In genomic region chr19:48991823-48992570, GRCh38 we compare ENCODE assay signal across 2 cellular contexts.
TF ChIP-seq lines count a peak whose summit lies in the region.

No MANE protein-coding gene starts in this region.

TF ChIP-seq in SK-N-SH treated with all-trans-retinoic acid at 6 μM for 48 hours, 23 proteins besides CTCF, POLR2A, EP300 and RAD21:
- TF ChIP-seq PPARA (CRISPR knock-in tag; IDR thresholded peaks at IDR 0.05; ENCODE audit: borderline replicate concordance) (no peak), ZFP30 (CRISPR knock-in tag; IDR thresholded peaks at IDR 0.05) (no peak), ISL1 (CRISPR knock-in tag; IDR thresholded peaks at IDR 0.05) (no peak), BACH2 (CRISPR knock-in tag; IDR thresholded peaks at IDR 0.05; ENCODE audit: borderline replicate concordance) (no peak), ZC3H10 (CRISPR knock-in tag; IDR thresholded peaks at IDR 0.05) (no peak), ESRRG (CRISPR knock-in tag; IDR thresholded peaks at IDR 0.05) (no peak), ZNF8 (CRISPR knock-in tag; IDR thresholded peaks at IDR 0.05) (no peak), TCF4 (CRISPR knock-in tag; IDR thresholded peaks at IDR 0.05; ENCODE audit: borderline replicate concordance) (no peak), TSHZ2 (CRISPR knock-in tag; IDR thresholded peaks at IDR 0.05) (no peak), TOX (CRISPR knock-in tag; IDR thresholded peaks at IDR 0.05; ENCODE audit: borderline replicate concordance) (no peak), GLIS3 (CRISPR knock-in tag; IDR thresholded peaks at IDR 0.05) (no peak)
- TF ChIP-seq, protein P1, sequence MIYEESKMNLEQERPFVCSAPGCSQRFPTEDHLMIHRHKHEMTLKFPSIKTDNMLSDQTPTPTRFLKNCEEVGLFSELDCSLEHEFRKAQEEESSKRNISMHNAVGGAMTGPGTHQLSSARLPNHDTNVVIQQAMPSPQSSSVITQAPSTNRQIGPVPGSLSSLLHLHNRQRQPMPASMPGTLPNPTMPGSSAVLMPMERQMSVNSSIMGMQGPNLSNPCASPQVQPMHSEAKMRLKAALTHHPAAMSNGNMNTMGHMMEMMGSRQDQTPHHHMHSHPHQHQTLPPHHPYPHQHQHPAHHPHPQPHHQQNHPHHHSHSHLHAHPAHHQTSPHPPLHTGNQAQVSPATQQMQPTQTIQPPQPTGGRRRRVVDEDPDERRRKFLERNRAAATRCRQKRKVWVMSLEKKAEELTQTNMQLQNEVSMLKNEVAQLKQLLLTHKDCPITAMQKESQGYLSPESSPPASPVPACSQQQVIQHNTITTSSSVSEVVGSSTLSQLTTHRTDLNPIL (CRISPR knock-in tag; IDR thresholded peaks at IDR 0.05; ENCODE audit: low read depth), result no peak

TF ChIP-seq in endothelial cell of umbilical vein, 7 proteins besides CTCF, POLR2A, EP300 and RAD21:
- TF ChIP-seq, protein P2, sequence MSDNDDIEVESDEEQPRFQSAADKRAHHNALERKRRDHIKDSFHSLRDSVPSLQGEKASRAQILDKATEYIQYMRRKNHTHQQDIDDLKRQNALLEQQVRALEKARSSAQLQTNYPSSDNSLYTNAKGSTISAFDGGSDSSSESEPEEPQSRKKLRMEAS (IDR thresholded peaks at IDR 0.05; ENCODE audit: insufficient read depth, insufficient read length), result no peak
- no peak for TF ChIP-seq GATA2 (IDR thresholded peaks at IDR 0.05; ENCODE audit: insufficient read depth, insufficient read length, low read depth, low read length)
- TF ChIP-seq POLR2AphosphoS5 (IDR thresholded peaks at IDR 0.05; ENCODE audit: insufficient read depth, low read depth, low read length), result peak; percentile 16
